Comparison of ENCODE assay signal across 10 cellular contexts in genomic region chrX:46576458-46576857, GRCh38. TPM values are rescaled to one million over a fixed set of nuclear protein-coding genes. Genes with fewer than 3 reads are reported as not detected.
A peak's percentile ranks its signal among the peaks of the same experiment; 100 is the strongest.
DNase-seq lines count a peak whose midpoint lies in the region; ATAC-seq and TF ChIP-seq lines count a peak whose summit lies in the region.
"Had no signal": no experiment of that assay in that cellular context is flagged by ENCODE, and none has a peak within 500 bp of the region (broad histone marks: within the 10 kb centered on the region; RNA-seq: fewer than 3 reads in every experiment).

No MANE protein-coding gene starts in this region.

- H3K36me3 ChIP-seq in breast epithelium (no peaks in the 10 kb centered on the region), uterus (no peaks in the 10 kb centered on the region)
- H3K36me3 ChIP-seq: WERI-Rb-1 had no signal

- H3K9me3 Mint-ChIP-seq in MCF 10A (ENCODE audit: unreplicated experiment) (no peaks in the 10 kb centered on the region), immature natural killer cell (no peaks in the 10 kb centered on the region)
- no peaks in the 10 kb centered on the region for H3K9me3 Mint-ChIP-seq in activated naive CD8-positive, alpha-beta T cell treated with anti-CD3 and anti-CD28 coated beads, Interleukin-2, amount 50 U/mL, for 24 hours

- H3K36me3 Mint-ChIP-seq in MCF 10A (ENCODE audit: insufficient read depth, unreplicated experiment) (no peaks in the 10 kb centered on the region), immature natural killer cell (peaks cover 0 to 4% (median 0%) of the 10 kb centered on the region in 3 donors)
- peaks cover 2% of the 10 kb centered on the region for H3K36me3 Mint-ChIP-seq in activated naive CD8-positive, alpha-beta T cell treated with anti-CD3 and anti-CD28 coated beads, Interleukin-2, amount 50 U/mL, for 24 hours (ENCODE audit: low read depth)

- H3K27me3 ChIP-seq in breast epithelium (peaks cover 0 to 15% of the 10 kb centered on the region in 2 donors), uterus (no peaks in the 10 kb centered on the region)

- POLR2A ChIA-PET in MCF 10A (lab: Yijun Ruan, JAX) = interaction anchor here (0.6 to 1.1 kb wide), 3 partner anchors 25 to 299 kb away, joined by 3 to 6 read pairs (median 3); no protein-coding TSS in a partner anchor

- TF ChIP-seq CTCF in breast epithelium (IDR thresholded peaks at IDR 0.05) (no peak), MCF 10A (IDR thresholded peaks at IDR 0.05; ENCODE audit: unreplicated experiment) (no peak), uterus (IDR thresholded peaks at IDR 0.05) (no peak)

- H3K4me3 Mint-ChIP-seq in MCF 10A (ENCODE audit: unreplicated experiment) = no peak overlapping the region
- H3K4me3 Mint-ChIP-seq in activated naive CD8-positive, alpha-beta T cell treated with anti-CD3 and anti-CD28 coated beads, Interleukin-2, amount 50 U/mL, for 24 hours = peak overlapping the region; percentile 73
- peak overlapping the region; percentile 23 to 65 (median 42) for H3K4me3 Mint-ChIP-seq in immature natural killer cell

- H3K27ac Mint-ChIP-seq in MCF 10A (ENCODE audit: low read depth, unreplicated experiment) = no peak overlapping the region
- H3K27ac Mint-ChIP-seq in activated naive CD8-positive, alpha-beta T cell treated with anti-CD3 and anti-CD28 coated beads, Interleukin-2, amount 50 U/mL, for 24 hours = no peak overlapping the region
- H3K27ac Mint-ChIP-seq in immature natural killer cell = no peak overlapping the region

- intact Hi-C loops in breast epithelium (cut with DNase I; ENCODE audit: low total_unique reads) (no loop called here), MCF 10A (cut with micrococcal nuclease) (no loop called here), uterus (cut with DNase I; ENCODE audit: low total_unique reads) (no loop called here)

- no TSS peak for BruUV-seq in MCF 10A (replicated peaks; lab: Mats Ljungman, UMichigan)

- H3K4me1 Mint-ChIP-seq in MCF 10A (ENCODE audit: insufficient read depth, unreplicated experiment) = peaks cover 5% of the 10 kb centered on the region
- H3K4me1 Mint-ChIP-seq in activated naive CD8-positive, alpha-beta T cell treated with anti-CD3 and anti-CD28 coated beads, Interleukin-2, amount 50 U/mL, for 24 hours = peaks cover 46% of the 10 kb centered on the region
- H3K4me1 Mint-ChIP-seq in immature natural killer cell = peaks cover 30 to 32% of the 10 kb centered on the region in 2 donors

- no peak for ATAC-seq in activated naive CD8-positive, alpha-beta T cell treated with anti-CD3 and anti-CD28 coated beads, Interleukin-2, amount 50 U/mL, for 24 hours
- ATAC-seq in GM21360 (IDR thresholded peaks at IDR 0.05; ENCODE audit: unreplicated experiment) (no peak), GM21825 (IDR thresholded peaks at IDR 0.05; ENCODE audit: unreplicated experiment) (no peak)

- H3K27ac ChIP-seq in breast epithelium (no peak overlapping the region), uterus (peak overlapping the region; percentile 54 to 57)
- H3K27ac ChIP-seq: skin epidermis, WERI-Rb-1 had no signal

- H3K4me1 ChIP-seq in breast epithelium (no peaks in the 10 kb centered on the region), uterus (no peaks in the 10 kb centered on the region)

- no peak for DNase-seq in breast epithelium (ENCODE audit: low spot score in 2 of 2)
- no peak for DNase-seq in MCF 10A (ENCODE audit: unreplicated experiment)
- no peak for DNase-seq in activated naive CD8-positive, alpha-beta T cell treated with anti-CD3 and anti-CD28 coated beads, Interleukin-2, amount 50 U/mL, for 24 hours
- no peak for DNase-seq in immature natural killer cell
- DNase-seq in uterus = peak; percentile 25 to 38
- no peak for DNase-seq in NCI-H1694 (lab: John Stamatoyannopoulos, UW)
- DNase-seq: WERI-Rb-1 had no signal

- TF ChIP-seq POLR2A in breast epithelium (IDR thresholded peaks at IDR 0.05) (no peak), uterus (IDR thresholded peaks at IDR 0.05) (no peak)

- peak overlapping the region; percentile 61 to 74 (median 71) for H3K4me3 ChIP-seq in breast epithelium
- peak overlapping the region in 1 of 2 donors; percentile 53 for H3K4me3 ChIP-seq in uterus

- peaks cover 37% of the 10 kb centered on the region for H3K27me3 Mint-ChIP-seq in MCF 10A (ENCODE audit: insufficient read depth, unreplicated experiment)
- H3K27me3 Mint-ChIP-seq in activated naive CD8-positive, alpha-beta T cell treated with anti-CD3 and anti-CD28 coated beads, Interleukin-2, amount 50 U/mL, for 24 hours = peaks cover 8% of the 10 kb centered on the region
- H3K27me3 Mint-ChIP-seq in immature natural killer cell (ENCODE audit: low read depth in 3 of 3) = peaks cover 0 to 6% (median 6%) of the 10 kb centered on the region in 3 donors

- CTCF ChIA-PET in MCF 10A (lab: Yijun Ruan, JAX) = interaction anchor here (0.6 kb wide), 1 partner anchor 21 kb away, joined by 4 read pairs; no protein-coding TSS in a partner anchor

- H3K9me3 ChIP-seq in breast epithelium (peaks cover 0 to 9% of the 10 kb centered on the region in 2 donors), uterus (no peaks in the 10 kb centered on the region)

RNA-seq across cellular contexts. Expression of gene CHST7, which starts 2.9 kb away (rescaled TPM):
- 10 to 100 TPM in 2 of 3 donors, 1 to 10 TPM in 1; 7.5 to 81.6 (median 10.8) TPM for total RNA-seq in breast epithelium
- 1.2 and 1.6 TPM in 2 replicates for total RNA-seq in MCF 10A (2022)
- polyA plus RNA-seq in immature natural killer cell = 1 to 10 TPM; 1.2 to 3.3 (median 3.3) TPM
- 10 to 100 TPM in 2 of 4 donors, 1 to 10 TPM in 2; 7.2 to 32.0 (median 9.1) TPM for total RNA-seq in uterus

RNA-seq across cellular contexts. Expression of gene ZNF674, which starts 31.2 kb away (rescaled TPM):
- 1 to 10 TPM; 2.6 to 7.3 (median 3.8) TPM for total RNA-seq in breast epithelium
- total RNA-seq in MCF 10A (2022) = 7.2 and 9.7 TPM in 2 replicates
- polyA plus RNA-seq in immature natural killer cell = under 1 TPM in 2 of 3 donors, not detected in 1; 0.48 to 0.75 TPM
- total RNA-seq in uterus = 1 to 10 TPM; 1.2 to 7.8 (median 5.3) TPM

Comparison
In these comparisons a context has a peak if more than half of its experiments do, and no peak if none do; other contexts are left out.
1. DNase-seq: peak in uterus (2 of 2); none in breast epithelium (0 of 2), MCF 10A (single experiment), activated naive CD8-positive, alpha-beta T cell treated with anti-CD3 and anti-CD28 coated beads, Interleukin-2, amount 50 U/mL, for 24 hours (single experiment), immature natural killer cell (0 of 3) and NCI-H1694 (single experiment).
2. H3K27ac ChIP-seq: peak in uterus (2 of 2); none in breast epithelium (0 of 2).